ENCODE assay signal across 9 cellular contexts in the genomic region with DNA sequence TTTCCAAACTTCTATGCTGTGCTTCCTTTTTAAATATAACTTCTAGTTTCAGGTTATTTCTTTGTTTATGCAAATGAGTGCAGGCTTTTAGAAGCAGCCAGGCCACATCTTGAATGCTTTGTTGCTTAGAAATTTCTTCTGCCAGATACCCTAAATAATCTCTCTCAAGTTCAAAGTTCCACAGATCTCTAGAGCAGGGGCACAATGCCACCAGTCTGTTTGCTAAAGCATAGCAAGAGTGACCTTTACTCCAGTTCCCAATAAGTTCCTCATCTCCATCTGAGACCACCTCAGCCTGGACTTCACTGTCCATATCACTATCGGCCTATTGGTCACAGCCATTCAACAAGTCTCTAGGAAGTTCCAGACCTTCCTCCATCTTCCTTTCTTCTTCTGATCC. TPM values are rescaled to one million over a fixed set of nuclear protein-coding genes. Genes with fewer than 3 reads are reported as not detected.
"Had no signal": no experiment of that assay in that cellular context is flagged by ENCODE, and none has a peak within 500 bp of the region (broad histone marks: within the 10 kb centered on the region; RNA-seq: fewer than 3 reads in every experiment).

No MANE protein-coding gene starts in this region.

RNA-seq across cellular contexts. Expression of gene NKX2-4, which starts 26.4 kb away (rescaled TPM):
- total RNA-seq: OCI-LY7, PC-3, PC-9, Peyer's patch, Right ventricle myocardium inferior, Right ventricle myocardium superior, RPMI7951, T-cell had no signal
- polyA plus RNA-seq: SK-N-SH had no signal
